8 cellular contexts compared by ENCODE assay signal in the genomic region with DNA sequence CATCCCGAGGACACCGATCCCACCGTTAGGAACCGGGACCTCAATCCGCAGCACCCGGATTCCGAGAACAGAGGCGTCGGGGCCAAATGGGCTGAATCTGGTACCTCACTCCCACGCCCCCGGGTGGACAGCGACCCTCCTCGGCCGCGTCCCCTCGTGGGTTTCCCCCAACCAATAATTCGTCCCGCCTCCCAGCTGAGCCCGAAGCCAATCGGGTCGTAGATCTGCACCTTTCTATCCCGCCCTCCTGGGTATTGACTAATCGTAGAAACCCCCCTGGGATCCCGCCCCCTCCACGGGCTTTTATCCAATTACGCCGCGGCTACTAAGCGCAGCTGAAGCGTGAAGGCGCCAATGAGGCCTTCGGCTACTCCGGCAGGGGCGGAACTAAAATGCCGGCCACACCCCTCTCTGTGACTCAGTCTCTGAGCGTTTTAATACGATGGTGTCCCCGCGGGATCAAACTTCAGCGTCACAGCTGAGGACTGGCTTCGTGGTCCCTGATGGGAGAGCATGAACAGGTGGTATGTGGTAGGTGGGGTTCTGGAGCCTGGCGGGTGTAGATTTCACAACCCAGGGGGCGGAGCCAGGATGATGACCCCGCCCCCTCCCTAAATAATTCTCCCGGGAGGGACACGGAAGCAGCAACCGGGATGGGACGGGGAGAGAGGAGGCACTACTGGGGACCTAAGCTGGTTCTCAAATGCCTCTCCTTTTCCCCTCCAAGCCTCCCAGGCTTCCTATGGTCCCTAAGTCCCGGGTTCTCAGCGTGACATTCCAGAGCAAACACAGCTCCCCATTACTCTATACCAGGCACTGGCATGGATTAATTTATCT. TPM values are rescaled to one million over a fixed set of nuclear protein-coding genes. Genes with fewer than 3 reads are reported as not detected.
DNase-seq lines count a peak whose midpoint lies in the region; ATAC-seq, FAIRE-seq and TF ChIP-seq lines count a peak whose summit lies in the region.

A gene with protein sequence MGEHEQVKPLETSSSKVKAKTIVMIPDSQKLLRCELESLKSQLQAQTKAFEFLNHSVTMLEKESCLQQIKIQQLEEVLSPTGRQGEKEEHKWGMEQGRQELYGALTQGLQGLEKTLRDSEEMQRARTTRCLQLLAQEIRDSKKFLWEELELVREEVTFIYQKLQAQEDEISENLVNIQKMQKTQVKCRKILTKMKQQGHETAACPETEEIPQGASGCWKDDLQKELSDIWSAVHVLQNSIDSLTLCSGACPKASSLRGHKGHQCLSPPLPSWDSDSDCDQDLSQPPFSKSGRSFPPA (plus strand): TSS at position 416 of the 837 bp plus-strand sequence. CDS start 88 bp downstream, at position 504.
A gene (minus strand): TSS at position 165 of the 837 bp plus-strand sequence. CDS start 649 bp downstream, outside the sequence.

- peak within 1 kb of the TSS; percentile 60; the same call in 1 of the 2 replicates for H3K18ac ChIP-seq in H1 (ENCODE audit: extremely low read depth, low read length)

- peak within 1 kb of the TSS; percentile 20; the same call in 1 of the 2 replicates for H2BK5ac ChIP-seq in H1 (ENCODE audit: low read depth, low read length)

- H3K36me3 ChIP-seq in Caco-2 (ENCODE audit: control insufficient read depth, insufficient read depth, low read length) (peaks cover 1% of the 10 kb centered on the region; the same call in 1 of the 2 replicates), H1 (ENCODE audit: control insufficient read depth in 2 of 4, insufficient read depth in 4 of 4, low read length in 3 of 4) (no peaks in the 10 kb centered on the region)

- 0 out of 2 replicates have a peak within 1 kb of the TSS, but pooled peaks have one; percentile 40 for H2AK5ac ChIP-seq in H1 (ENCODE audit: low read depth, low read length)

- H3K27ac Mint-ChIP-seq in Caco-2 (ENCODE audit: unreplicated experiment) (peak within 1 kb of the TSS; percentile 92), memory B cell (peak within 1 kb of the TSS; percentile 95)

- no peak within 1 kb of the TSS for H4K8ac ChIP-seq in H1 (ENCODE audit: extremely low read depth, insufficient read depth, low read length)

- H4K5ac ChIP-seq in H1 (ENCODE audit: insufficient read length, low read depth, low read length), result peak within 1 kb of the TSS; percentile 35

- H3K23me2 ChIP-seq in H1 (ENCODE audit: low read depth, low read length), result peaks cover 12% of the 10 kb centered on the region

- peak; percentile 83 for FAIRE-seq in H1 (lab: Jason Lieb, UNC)

- no TSS peak for BruUV-seq in Caco-2 (replicated peaks; lab: Mats Ljungman, UMichigan)

- ATAC-seq in GM21360 (IDR thresholded peaks at IDR 0.05; ENCODE audit: unreplicated experiment), result peak; percentile 84
- peak; percentile 88 for ATAC-seq in memory B cell (ENCODE audit: low read depth)

- 0 out of 2 replicates have a peak within 1 kb of the TSS, but pooled peaks have one; percentile 37 for H3K27ac ChIP-seq in H1 (ENCODE audit: low read depth, low read length)

- H3K14ac ChIP-seq in H1 (ENCODE audit: insufficient read length), result no peak within 1 kb of the TSS

- peak within 1 kb of the TSS; percentile 75 to 99 for H3K4me2 ChIP-seq in H1 (ENCODE audit: insufficient read depth in 1 of 2, low read depth in 2 of 2, low read length in 2 of 2)

- no peak within 1 kb of the TSS for H4K91ac ChIP-seq in H1 (replicated peaks; ENCODE audit: insufficient read length, low read length)

- no peak within 1 kb of the TSS for H3K23ac ChIP-seq in H1 (ENCODE audit: insufficient read length)

- no peak within 1 kb of the TSS for H2BK120ac ChIP-seq in H1 (replicated peaks; ENCODE audit: low read depth, low read length)

- TF ChIP-seq POLR2A in H1 (IDR thresholded peaks at IDR 0.05; ENCODE audit: control extremely low read depth in 1 of 2, low read depth in 2 of 2, low read length in 2 of 2), result peak in 1 of 2 experiments; percentile 31; a peak in 1 of 3 replicates

- peak within 1 kb of the TSS; percentile 2 for H3K56ac ChIP-seq in H1 (replicated peaks; ENCODE audit: insufficient read length, low read depth, low read length)

- H3K4me1 ChIP-seq in Caco-2, result peaks cover 17% of the 10 kb centered on the region
- peaks cover 0 to 10% (median 6%) of the 10 kb centered on the region in 4 experiments; a peak in 5 of 7 replicates for H3K4me1 ChIP-seq in H1 (replicated peaks in 1 of 4; ENCODE audit: control insufficient read depth in 3 of 4, insufficient read depth in 4 of 4, low read length in 3 of 4)

- H3K79me2 ChIP-seq in H1 (ENCODE audit: control insufficient read depth in 1 of 2, insufficient read depth in 2 of 2, low read length in 2 of 2), result peaks cover 0 to 3% of the 10 kb centered on the region in 2 experiments; a peak in 1 of 4 replicates

- H3K9ac ChIP-seq in H1 (replicated peaks in 1 of 4; ENCODE audit: extremely low read depth in 1 of 4, low read depth in 3 of 4, low read length in 3 of 4), result peak within 1 kb of the TSS in 3 of 4 experiments; percentile 31 to 62 (median 62); a peak in 6 of 7 replicates

- H2BK15ac ChIP-seq in H1 (ENCODE audit: low read length), result 0 out of 2 replicates have a peak within 1 kb of the TSS, but pooled peaks have one; percentile 72

- H3K4me3 Mint-ChIP-seq in Caco-2 (ENCODE audit: unreplicated experiment) (peak within 1 kb of the TSS; percentile 94), memory B cell (peak within 1 kb of the TSS; percentile 90)

- no peaks in the 10 kb centered on the region for H3K27me3 ChIP-seq in Caco-2 (replicated peaks; ENCODE audit: control insufficient read depth, insufficient read depth, low read length)
- H3K27me3 ChIP-seq in H1 (replicated peaks in 1 of 4; ENCODE audit: control insufficient read depth in 3 of 4, extremely low read depth in 1 of 4, insufficient read depth in 3 of 4, low read length in 3 of 4), result no peaks in the 10 kb centered on the region

- peaks cover 5% of the 10 kb centered on the region; the same call in 1 of the 2 replicates for H3K79me1 ChIP-seq in H1 (ENCODE audit: low read depth, low read length)

- H3K9me3 ChIP-seq in Caco-2 (no peaks in the 10 kb centered on the region), H1 (ENCODE audit: insufficient read depth in 2 of 2, low read depth in 1 of 2, low read length in 1 of 2) (peaks cover 0 to 6% of the 10 kb centered on the region in 2 experiments; a peak in 1 of 4 replicates)

- no peaks in the 10 kb centered on the region for H3K27me3 Mint-ChIP-seq in Caco-2 (ENCODE audit: insufficient read depth, unreplicated experiment)
- H3K27me3 Mint-ChIP-seq in memory B cell, result no peaks in the 10 kb centered on the region

- H3K4me1 Mint-ChIP-seq in Caco-2 (ENCODE audit: low read depth, unreplicated experiment) (peaks cover 29% of the 10 kb centered on the region), memory B cell (peaks cover 18% of the 10 kb centered on the region)

- H3K4me3 ChIP-seq in Caco-2 (ENCODE audit: low read depth, low read length) (peak within 1 kb of the TSS; percentile 47), H1 (ENCODE audit: extremely low read depth in 1 of 4, insufficient read depth in 2 of 4, low read depth in 3 of 4, low read length in 4 of 4) (peak within 1 kb of the TSS; percentile 63 to 94 (median 84))

- no peaks in the 10 kb centered on the region for H4K20me1 ChIP-seq in H1 (replicated peaks in 1 of 2; ENCODE audit: control insufficient read depth in 1 of 2, insufficient read depth in 2 of 2, low read length in 2 of 2)

- TF ChIP-seq EP300 in H1 (IDR thresholded peaks at IDR 0.05; ENCODE audit: borderline replicate concordance in 1 of 2, low read depth in 2 of 2, low read length in 2 of 2), result no peak

- WGBS in H1 (ENCODE audit: extremely low coverage in 1 of 2, insufficient coverage in 1 of 2, insufficient read length in 1 of 2, insufficient replicate concordance in 2 of 2, low coverage in 1 of 2, low lambda C conversion rate in 2 of 2, missing lambda C conversion rate in 1 of 2), 2 experiments, result 1% methylated on average over 41 of the region's 50 CpGs; no CpG with 5 or more reads in 1 of the 2 experiments

- no peak within 1 kb of the TSS for H2BK20ac ChIP-seq in H1 (ENCODE audit: low read length)

- intact Hi-C loops in Caco-2 (cut with micrococcal nuclease; ENCODE audit: unreplicated experiment), result loop anchor here (1.0 to 2.0 kb wide), 3 partner anchors 9 to 89 kb away; a partner anchor contains a TSS

- H3K9me3 Mint-ChIP-seq in Caco-2 (ENCODE audit: unreplicated experiment) (no peaks in the 10 kb centered on the region), memory B cell (peaks cover 6% of the 10 kb centered on the region)

- CTCF ChIA-PET in Caco-2 (lab: Charles Lee), result interaction anchor here (0.5 to 3.5 kb wide), 6 partner anchors 24 to 405 kb away, joined by 3 to 22 read pairs (median 6); a partner anchor contains a TSS
- CTCF ChIA-PET in H1 (lab: Charles Lee; ENCODE audit: partially characterized antibody), result interaction anchor here (0.7 to 1.9 kb wide), 12 partner anchors 12 to 208 kb away, joined by 3 to 6 read pairs (median 4); a partner anchor contains a TSS

- peak in 1 of 2 experiments; percentile 1 for TF ChIP-seq CTCF in Caco-2 (IDR thresholded peaks at IDR 0.05; ENCODE audit: insufficient read depth in 1 of 2, low read depth in 1 of 2, low read length in 1 of 2, severe bottlenecking in 1 of 2, unreplicated experiment in 1 of 2)
- no peak for TF ChIP-seq CTCF in H1 (IDR thresholded peaks at IDR 0.05; ENCODE audit: control extremely low read depth in 1 of 3, insufficient read depth in 1 of 3, low read depth in 1 of 3, low read length in 3 of 3)

- POLR2A ChIA-PET in Caco-2 (lab: Charles Lee) (interaction anchor here (0.6 to 1.9 kb wide), 6 partner anchors 9 to 148 kb away, joined by 3 to 15 read pairs (median 6); a partner anchor contains a TSS), H1 (lab: Charles Lee; ENCODE audit: partially characterized antibody) (interaction anchor here (1.0 to 1.5 kb wide), 6 partner anchors 18 to 60 kb away, joined by 3 to 11 read pairs (median 4); a partner anchor contains a TSS)

- H2AFZ ChIP-seq in H1 (ENCODE audit: low read length), result peak within 1 kb of the TSS; percentile 80

- H3K4ac ChIP-seq in H1 (replicated peaks; ENCODE audit: insufficient read length, low read depth, low read length), result no peak within 1 kb of the TSS

- peak; percentile 97 to 98 for DNase-seq in Caco-2
- DNase-seq in HT1080 (ENCODE audit: low read depth), result peak; percentile 73
- DNase-seq in NOMO-1 treated with DMSO at 0.1 percent for 48 hours (lab: John Stamatoyannopoulos, UW; ENCODE audit: unreplicated experiment), result peak; percentile 98
- DNase-seq in activated CD8-positive, alpha-beta memory T cell treated with anti-CD3 and anti-CD28 coated beads for 48 hours (ENCODE audit: low read depth in 2 of 3, low spot score in 2 of 3), result peak; percentile 77 to 90 (median 82)
- DNase-seq in H1 (ENCODE audit: low read depth in 1 of 2, low spot score in 2 of 2), result peak; percentile 96 to 97
- DNase-seq in memory B cell (ENCODE audit: low spot score in 2 of 2), result peak; percentile 90 to 98
- peak; percentile 98 for DNase-seq in stimulated activated CD8-positive, alpha-beta memory T cell treated with anti-CD3 and anti-CD28 coated beads, Interleukin-12 subunit alpha, Interleukin-12 subunit beta, amount 100 ng/mL, for 24 hours (ENCODE audit: extremely low read depth)

- H3K36me3 Mint-ChIP-seq in Caco-2 (ENCODE audit: insufficient read depth, unreplicated experiment) (peaks cover 10% of the 10 kb centered on the region), memory B cell (peaks cover 8% of the 10 kb centered on the region)

- 0 out of 2 replicates have a peak within 1 kb of the TSS, but pooled peaks have one; percentile 12 for H2BK12ac ChIP-seq in H1 (ENCODE audit: low read depth, low read length)

- TF ChIP-seq RAD21 in H1 (IDR thresholded peaks at IDR 0.05 in 1 of 2, conservative IDR thresholded peaks at IDR 0.05 in 1 of 2; ENCODE audit: low read depth in 2 of 2, low read length in 2 of 2), result no peak

RNA-seq across cellular contexts. Expression of the first gene that starts in this region (rescaled TPM):
- 11.7 and 13.9 TPM in 2 replicates for total RNA-seq in Caco-2 (2022)
- 0.23 TPM in 1 of 2 replicates, not detected in the other for total RNA-seq in HT1080 (2014; rRNA removed; shearing (Covaris generic))
- 1.9 and 2.3 TPM in 2 replicates for polyA plus RNA-seq in HT1080 (2015; cell fraction: cytosol; rRNA removed)
- polyA plus RNA-seq in HT1080 (2015; cell fraction: nucleus; rRNA removed), result 8.1 and 8.5 TPM in 2 replicates
- 4.0 and 5.5 TPM in 2 replicates for total RNA-seq in H1 (2021; fragmentation: NEBNext Ultra II Directional; extraction: Animal tissue kit (Norgen Biotek cat#: 25700))
- 5.4 and 7.1 TPM in 2 replicates for polyA plus RNA-seq in H1 (2011; rRNA removed)
- 9.4 TPM for polyA plus RNA-seq in H1 (2011; cell fraction: cytosol; rRNA removed)
- 18.9 TPM for polyA plus RNA-seq in H1 (2011; cell fraction: nucleus; rRNA removed)
- polyA plus RNA-seq in H1 (2012, experiment 1 of 2), result 7.4 to 11.5 TPM (median 8.6 TPM) in 4 replicates
- polyA plus RNA-seq in H1 (2012, experiment 2 of 2), result 4.3 TPM
- polyA plus RNA-seq in H1 (2013, experiment 1 of 2), result 4.5 TPM
- 4.3 TPM for polyA plus RNA-seq in H1 (2013, experiment 2 of 2)
- polyA minus RNA-seq in H1 (2011; rRNA and poly(A)+ RNA removed), result 5.1 and 6.5 TPM in 2 replicates
- not detected for polyA minus RNA-seq in H1 (2011; cell fraction: cytosol; rRNA and poly(A)+ RNA removed)
- polyA minus RNA-seq in H1 (2011; cell fraction: nucleus; rRNA and poly(A)+ RNA removed), result 2.9 TPM

RNA-seq across cellular contexts. Expression of the second gene that starts in this region (rescaled TPM):
- total RNA-seq in Caco-2 (2022), result 68.3 and 76.1 TPM in 2 replicates
- total RNA-seq in HT1080 (2014; rRNA removed; shearing (Covaris generic)), result 2.2 and 2.3 TPM in 2 replicates
- 18.4 and 23.9 TPM in 2 replicates for polyA plus RNA-seq in HT1080 (2015; cell fraction: cytosol; rRNA removed)
- polyA plus RNA-seq in HT1080 (2015; cell fraction: nucleus; rRNA removed), result 10.3 and 15.5 TPM in 2 replicates
- total RNA-seq in H1 (2021; fragmentation: NEBNext Ultra II Directional; extraction: Animal tissue kit (Norgen Biotek cat#: 25700)), result 73.5 and 78.2 TPM in 2 replicates
- 423 and 441 TPM in 2 replicates for polyA plus RNA-seq in H1 (2011; rRNA removed)
- 322 TPM for polyA plus RNA-seq in H1 (2011; cell fraction: cytosol; rRNA removed)
- 202 TPM for polyA plus RNA-seq in H1 (2011; cell fraction: nucleus; rRNA removed)
- 102 to 132 TPM (median 127 TPM) in 4 replicates for polyA plus RNA-seq in H1 (2012, experiment 1 of 2)
- polyA plus RNA-seq in H1 (2012, experiment 2 of 2), result 255 TPM
- polyA plus RNA-seq in H1 (2013, experiment 1 of 2), result 177 TPM
- polyA plus RNA-seq in H1 (2013, experiment 2 of 2), result 224 TPM
- 91.8 and 113 TPM in 2 replicates for polyA minus RNA-seq in H1 (2011; rRNA and poly(A)+ RNA removed)
- 47.5 TPM for polyA minus RNA-seq in H1 (2011; cell fraction: cytosol; rRNA and poly(A)+ RNA removed)
- polyA minus RNA-seq in H1 (2011; cell fraction: nucleus; rRNA and poly(A)+ RNA removed), result 32.8 TPM

Comparison
In these comparisons a context has a peak if more than half of its experiments do, and no peak if none do; other contexts are left out.
1. Peak in every context shown above with its lines: DNase-seq, ATAC-seq, H3K4me3 ChIP-seq and H3K27ac ChIP-seq.
2. RNA of the second gene that starts in this region (total RNA-seq): 73.5 to 78.2 TPM in H1 and 68.3 to 76.1 TPM in Caco-2; 2.2 to 2.3 TPM in HT1080; every median in the first group is over 10 times any median in the second.